Comparison of ENCODE assay signal across 8 cellular contexts in the genomic region with DNA sequence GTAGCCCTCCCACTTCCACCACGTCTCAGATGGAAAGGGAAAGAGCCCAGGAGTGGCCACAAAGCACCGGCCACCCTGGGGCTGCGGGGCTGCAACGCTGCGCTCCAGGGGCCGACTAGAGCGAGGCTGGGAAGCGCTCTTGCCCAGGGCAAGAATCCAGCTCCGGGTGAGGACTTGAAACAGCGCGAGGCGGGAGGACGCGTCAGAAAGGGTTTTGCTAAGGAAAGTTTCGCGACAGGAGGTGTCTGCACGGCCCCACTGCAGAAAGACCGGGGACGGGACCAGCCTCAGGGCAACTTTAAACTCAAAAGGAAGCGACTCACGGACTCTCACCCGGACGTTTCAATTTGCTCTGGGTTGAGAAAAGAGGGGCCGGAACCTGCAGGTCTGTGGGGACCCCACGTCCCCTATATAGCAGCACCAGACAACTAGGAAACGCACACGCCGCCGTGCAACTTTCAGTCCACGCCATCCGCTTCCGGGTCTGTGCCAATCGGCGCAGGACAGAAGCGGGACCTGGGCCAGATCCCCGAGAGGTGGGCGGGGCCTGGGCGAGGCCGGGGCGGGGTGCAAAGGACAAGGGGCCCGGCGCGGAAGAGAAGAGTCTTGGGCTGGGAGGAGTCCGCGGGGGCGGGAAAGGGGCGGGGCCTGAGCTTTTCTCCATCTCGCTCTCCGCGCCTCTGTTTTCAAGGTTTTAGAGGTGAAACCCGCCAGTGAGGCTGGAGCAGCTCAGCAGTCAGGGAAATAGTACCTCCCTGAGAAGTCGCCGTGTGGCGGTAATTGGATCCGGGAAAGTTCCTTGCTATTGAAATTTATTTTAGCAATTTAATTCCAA. TPM values are rescaled to one million over a fixed set of nuclear protein-coding genes. Genes with fewer than 3 reads are reported as not detected.
A peak's percentile ranks its signal among the peaks of the same experiment; 100 is the strongest.
DNase-seq lines count a peak whose midpoint lies in the region; ATAC-seq and TF ChIP-seq lines count a peak whose summit lies in the region.

A gene (minus strand): TSS at position 488 of the 835 bp plus-strand sequence. CDS start 6,792 bp downstream, outside the sequence.

- under 1% methylated on average over 55 of the region's 55 CpGs for WGBS in right cardiac atrium
- WGBS in psoas muscle, 3 donors = 0 to 1% (median 0%) methylated on average over 52 to 55 of the region's 55 CpGs
- under 1% methylated on average over 55 of the region's 55 CpGs for WGBS in urinary bladder

- H3K36me3 Mint-ChIP-seq in T-helper 1 cell treated with Interleukin-12 subunit alpha and Interleukin-12 subunit beta and Interleukin-4 antibody, amounts not matched to agents 30 μg/mL and 1 μg/mL, for 36 hours (ENCODE audit: low read depth) = peaks cover 37% of the 10 kb centered on the region

- H3K27me3 Mint-ChIP-seq in T-helper 1 cell treated with Interleukin-12 subunit alpha and Interleukin-12 subunit beta and Interleukin-4 antibody, amounts not matched to agents 30 μg/mL and 1 μg/mL, for 36 hours (ENCODE audit: low read depth) = no peaks in the 10 kb centered on the region

- peak within 1 kb of the TSS; percentile 94 for H3K27ac Mint-ChIP-seq in T-helper 1 cell treated with Interleukin-12 subunit alpha and Interleukin-12 subunit beta and Interleukin-4 antibody, amounts not matched to agents 30 μg/mL and 1 μg/mL, for 36 hours

- peak within 1 kb of the TSS; percentile 69 for H3K4me3 ChIP-seq in GM12875 (ENCODE audit: low read depth, low read length)
- peak within 1 kb of the TSS; percentile 83 for H3K4me3 ChIP-seq in right cardiac atrium (ENCODE audit: low read length)
- peak within 1 kb of the TSS; percentile 74 for H3K4me3 ChIP-seq in psoas muscle
- H3K4me3 ChIP-seq in urinary bladder (ENCODE audit: low read depth, low read length) = peak within 1 kb of the TSS; percentile 53

- peak within 1 kb of the TSS; percentile 96 for H3K4me3 Mint-ChIP-seq in T-helper 1 cell treated with Interleukin-12 subunit alpha and Interleukin-12 subunit beta and Interleukin-4 antibody, amounts not matched to agents 30 μg/mL and 1 μg/mL, for 36 hours

- intact Hi-C loops in right cardiac atrium (cut with DNase I) = loop anchor here in 1 of 4 donors (2.0 kb wide), 1 partner anchor 40 kb away; a partner anchor contains a TSS
- intact Hi-C loops in psoas muscle (cut with DNase I) = no loop called here

- H3K27ac ChIP-seq in right cardiac atrium (ENCODE audit: low read length) (peak within 1 kb of the TSS; percentile 91), psoas muscle (peak within 1 kb of the TSS; percentile 70), urinary bladder (ENCODE audit: low read depth) (peak within 1 kb of the TSS; percentile 72)

- H3K9me3 ChIP-seq in right cardiac atrium (ENCODE audit: control insufficient read depth, low read length) (no peaks in the 10 kb centered on the region), psoas muscle (peaks cover 13% of the 10 kb centered on the region)

- H3K36me3 ChIP-seq in psoas muscle (ENCODE audit: insufficient read depth in 1 of 2, low read depth in 1 of 2) (peaks cover 0 to 3% of the 10 kb centered on the region in 2 donors), urinary bladder (ENCODE audit: insufficient read depth) (no peaks in the 10 kb centered on the region)

- H3K4me1 ChIP-seq in right cardiac atrium (ENCODE audit: control insufficient read depth, insufficient read depth, low read length) (no peaks in the 10 kb centered on the region), psoas muscle (peaks cover 12% of the 10 kb centered on the region), urinary bladder (ENCODE audit: insufficient read depth) (peaks cover 2% of the 10 kb centered on the region)

- ATAC-seq in HG02759 (IDR thresholded peaks at IDR 0.05; ENCODE audit: unreplicated experiment) (peak; percentile 99), right cardiac atrium (peak; percentile 99 to 100), psoas muscle (peak; percentile 99 to 100 (median 100))

- H3K4me1 Mint-ChIP-seq in T-helper 1 cell treated with Interleukin-12 subunit alpha and Interleukin-12 subunit beta and Interleukin-4 antibody, amounts not matched to agents 30 μg/mL and 1 μg/mL, for 36 hours (ENCODE audit: low read depth) = peaks cover 26% of the 10 kb centered on the region

- TF ChIP-seq CTCF in GM12875 (IDR thresholded peaks at IDR 0.05; ENCODE audit: borderline replicate concordance, insufficient read depth, low read depth, low read length) (no peak), psoas muscle (IDR thresholded peaks at IDR 0.05) (no peak)

- peaks cover 40% of the 10 kb centered on the region for H3K9me3 Mint-ChIP-seq in T-helper 1 cell treated with Interleukin-12 subunit alpha and Interleukin-12 subunit beta and Interleukin-4 antibody, amounts not matched to agents 30 μg/mL and 1 μg/mL, for 36 hours

- DNase-seq in NCI-H1417 treated with DMSO at 0.1 percent for 48 hours (lab: John Stamatoyannopoulos, UW) (peak; percentile 49), anterior cingulate cortex (lab: John Stamatoyannopoulos, UW) (peak in 57 of 58 donors; percentile 8 to 94 (median 77)), right cardiac atrium (peak; percentile 98 to 99 (median 99)), psoas muscle (peak; percentile 97 to 98)

- H3K27me3 ChIP-seq in right cardiac atrium (ENCODE audit: control insufficient read depth, insufficient read depth) (no peaks in the 10 kb centered on the region), psoas muscle (ENCODE audit: insufficient read depth in 3 of 3, low read length in 2 of 3) (no peaks in the 10 kb centered on the region)

RNA-seq across cellular contexts. Expression of the gene that starts here (rescaled TPM):
- total RNA-seq in right cardiac atrium (1 to 10 TPM; 4.1 to 8.3 (median 5.8) TPM), psoas muscle (1 to 10 TPM; 2.4 to 2.7 (median 2.6) TPM), urinary bladder (27.4 TPM)
- polyA plus RNA-seq in right cardiac atrium (3.0 TPM), psoas muscle (1 to 10 TPM; 1.8 to 9.1 (median 3.5) TPM), urinary bladder (5.9 TPM)

Comparison
In these comparisons a context has a peak if more than half of its experiments do, and no peak if none do; other contexts are left out.
1. Peak in every context shown above with its lines: DNase-seq, ATAC-seq, H3K4me3 ChIP-seq and H3K27ac ChIP-seq.
2. DNase-seq: peak in every context shown above with its lines; median percentile 99 in right cardiac atrium; 98 in psoas muscle; 77 in anterior cingulate cortex; 49 in NCI-H1417 treated with DMSO at 0.1 percent for 48 hours.